In the genomic region with DNA sequence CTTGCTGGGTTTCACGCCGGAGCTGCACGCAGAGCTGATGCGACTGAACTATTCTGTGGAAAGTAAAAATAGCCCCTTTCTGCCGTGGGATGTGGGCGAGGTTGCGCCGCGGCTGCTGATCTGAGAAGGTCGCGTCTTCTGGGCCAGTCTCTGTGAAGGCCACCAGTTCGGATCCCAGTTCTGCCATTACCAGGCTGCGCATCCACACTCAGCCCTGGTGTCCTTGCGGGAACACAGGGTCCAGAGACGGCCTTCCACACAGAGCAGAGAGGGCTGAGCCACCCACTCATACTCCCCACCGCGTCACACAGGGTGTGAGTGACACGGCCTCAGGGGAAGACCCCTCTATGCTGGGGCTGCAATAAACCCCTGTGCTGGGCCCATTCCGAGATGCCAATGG, we compare ENCODE assay signal across 28 cellular contexts. TPM values are rescaled to one million over a fixed set of nuclear protein-coding genes. Genes with fewer than 3 reads are reported as not detected.
"Had no signal": no experiment of that assay in that cellular context is flagged by ENCODE, and none has a peak within 500 bp of the region (broad histone marks: within the 10 kb centered on the region; RNA-seq: fewer than 3 reads in every experiment).

No MANE protein-coding gene starts in this region.

- H3K4me3 ChIP-seq: ascending aorta, body of pancreas had no signal

- H3K27me3 ChIP-seq: ascending aorta, body of pancreas had no signal

- H3K27ac ChIP-seq: ascending aorta, body of pancreas had no signal

- H3K4me3 Mint-ChIP-seq: activated CD8-positive, alpha-beta memory T cell treated with anti-CD3 and anti-CD28 coated beads, Interleukin-2, amount 10 ng/mL, durations not matched to agents 7 days and 5 days; activated naive CD4-positive, alpha-beta T cell treated with anti-CD3 and anti-CD28 coated beads, Interleukin-2, amount 50 U/mL, for 24 hours; activated T-cell treated with anti-CD3 and anti-CD28 coated beads, Interleukin-2, amount 50 U/mL, for 24 hours; activated T-helper 1 cell treated with anti-CD3 and anti-CD28 coated beads, Interleukin-12 subunit alpha, Interleukin-12 subunit beta, Interleukin-2, Interleukin-4 antibody, amounts not matched to agents 30 ng/mL and 10 ng/mL and 1 ng/mL, durations not matched to agents 14 hours and 24 hours and 36 hours; IgD-negative memory B cell; T-helper 1 cell treated with Interleukin-12 subunit alpha and Interleukin-12 subunit beta and Interleukin-4 antibody, amounts not matched to agents 30 μg/mL and 1 μg/mL, for 36 hours had no signal

- H3K36me3 ChIP-seq: ascending aorta had no signal

- H3K9me3 Mint-ChIP-seq: activated naive CD4-positive, alpha-beta T cell treated with anti-CD3 and anti-CD28 coated beads, Interleukin-2, amount 50 U/mL, for 24 hours had no signal

- H3K36me3 Mint-ChIP-seq: activated naive CD4-positive, alpha-beta T cell treated with anti-CD3 and anti-CD28 coated beads, Interleukin-2, amount 50 U/mL, for 24 hours; IgD-negative memory B cell had no signal

- H3K4me1 ChIP-seq: ascending aorta, body of pancreas had no signal

- H3K27me3 Mint-ChIP-seq: activated CD8-positive, alpha-beta memory T cell treated with anti-CD3 and anti-CD28 coated beads, Interleukin-2, amount 10 ng/mL, durations not matched to agents 7 days and 5 days had no signal

- FAIRE-seq: bronchial epithelial cell had no signal

- H3K27ac Mint-ChIP-seq: activated CD8-positive, alpha-beta memory T cell treated with anti-CD3 and anti-CD28 coated beads, Interleukin-2, amount 10 ng/mL, durations not matched to agents 7 days and 5 days; activated naive CD4-positive, alpha-beta T cell treated with anti-CD3 and anti-CD28 coated beads, Interleukin-2, amount 50 U/mL, for 24 hours; activated T-cell treated with anti-CD3 and anti-CD28 coated beads, Interleukin-2, amount 50 U/mL, for 24 hours; activated T-helper 1 cell treated with anti-CD3 and anti-CD28 coated beads, Interleukin-12 subunit alpha, Interleukin-12 subunit beta, Interleukin-2, Interleukin-4 antibody, amounts not matched to agents 30 ng/mL and 10 ng/mL and 1 ng/mL, durations not matched to agents 14 hours and 24 hours and 36 hours; IgD-negative memory B cell; T-helper 1 cell treated with Interleukin-12 subunit alpha and Interleukin-12 subunit beta and Interleukin-4 antibody, amounts not matched to agents 30 μg/mL and 1 μg/mL, for 36 hours had no signal

- H3K4me1 Mint-ChIP-seq: activated CD8-positive, alpha-beta memory T cell treated with anti-CD3 and anti-CD28 coated beads, Interleukin-2, amount 10 ng/mL, durations not matched to agents 7 days and 5 days; activated naive CD4-positive, alpha-beta T cell treated with anti-CD3 and anti-CD28 coated beads, Interleukin-2, amount 50 U/mL, for 24 hours; IgD-negative memory B cell had no signal

- DNase-seq: activated CD4-positive, alpha-beta T cell treated with anti-CD3 and anti-CD28 coated beads for 4 hours; activated CD8-positive, alpha-beta memory T cell treated with anti-CD3 and anti-CD28 coated beads, Interleukin-2, amount 10 ng/mL, durations not matched to agents 7 days and 5 days; activated effector memory CD4-positive, alpha-beta T cell treated with Interleukin-2 at 50 U/mL for 16 hours; activated naive CD4-positive, alpha-beta T cell; activated T-cell treated with anti-CD3 and anti-CD28 coated beads, Interleukin-2, amount 50 U/mL, for 24 hours; body of pancreas; KG1; NCI-H1048; NCI-H146; NCI-H187 treated with DMSO at 0.1 percent for 48 hours; NCI-H2081 treated with DMSO at 0.1 percent for 48 hours; NCI-H226; NCI-H526 treated with DMSO at 0.1 percent for 48 hours; NCI-H82; OCI-M1; RPMI8226; SHP77 treated with DMSO at 0.1 percent for 48 hours had no signal

- ATAC-seq: activated CD4-positive, CD25-positive, alpha-beta regulatory T cell treated with anti-CD3 and anti-CD28 coated beads, Interleukin-2, amount 50 U/mL, for 24 hours; activated CD8-positive, alpha-beta memory T cell treated with anti-CD3 and anti-CD28 coated beads, Interleukin-2, amount 10 ng/mL, durations not matched to agents 7 days and 5 days; body of pancreas; Panc1 had no signal

RNA-seq across cellular contexts. Expression of a gene that starts 13.9 kb away (rescaled TPM):
- total RNA-seq: activated CD8-positive, alpha-beta memory T cell treated with anti-CD3 and anti-CD28 coated beads, Interleukin-2, amount 10 ng/mL, durations not matched to agents 7 days and 5 days; activated T-helper 1 cell treated with anti-CD3 and anti-CD28 coated beads, Interleukin-12 subunit alpha, Interleukin-12 subunit beta, Interleukin-2, Interleukin-4 antibody, amounts not matched to agents 30 ng/mL and 10 ng/mL and 1 ng/mL, durations not matched to agents 14 hours and 24 hours and 36 hours; ascending aorta; body of pancreas; bronchial epithelial cell; M059J; NCI-H460; SK-MEL-5 had no signal
